Comparison of ENCODE assay signal across 1 cellular context in the genomic region with DNA sequence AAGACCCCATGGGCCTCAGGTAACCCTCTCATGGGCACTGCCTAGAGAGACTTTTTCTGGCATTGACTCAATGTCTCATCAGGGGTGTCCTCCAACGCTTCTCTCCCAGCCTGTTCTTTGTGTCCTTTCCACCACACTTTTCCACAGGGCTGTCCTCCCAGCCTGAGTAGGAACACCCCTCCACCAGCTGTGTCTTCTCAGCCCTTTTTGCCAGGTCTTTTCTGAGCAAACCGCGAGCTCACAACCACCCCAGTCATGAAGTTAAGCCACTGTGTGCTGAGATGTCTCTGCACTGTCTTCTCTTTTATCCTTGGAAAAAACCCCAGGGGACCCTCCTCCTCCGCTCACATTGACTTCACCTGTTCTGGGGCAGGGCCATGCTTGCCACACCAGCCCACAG.
TF ChIP-seq lines count a peak whose summit lies in the region.

No MANE protein-coding gene starts in this region.

TF ChIP-seq in liver, 16 proteins besides CTCF, POLR2A, EP300 and RAD21 (continued from another document):
- TF ChIP-seq, protein P1, sequence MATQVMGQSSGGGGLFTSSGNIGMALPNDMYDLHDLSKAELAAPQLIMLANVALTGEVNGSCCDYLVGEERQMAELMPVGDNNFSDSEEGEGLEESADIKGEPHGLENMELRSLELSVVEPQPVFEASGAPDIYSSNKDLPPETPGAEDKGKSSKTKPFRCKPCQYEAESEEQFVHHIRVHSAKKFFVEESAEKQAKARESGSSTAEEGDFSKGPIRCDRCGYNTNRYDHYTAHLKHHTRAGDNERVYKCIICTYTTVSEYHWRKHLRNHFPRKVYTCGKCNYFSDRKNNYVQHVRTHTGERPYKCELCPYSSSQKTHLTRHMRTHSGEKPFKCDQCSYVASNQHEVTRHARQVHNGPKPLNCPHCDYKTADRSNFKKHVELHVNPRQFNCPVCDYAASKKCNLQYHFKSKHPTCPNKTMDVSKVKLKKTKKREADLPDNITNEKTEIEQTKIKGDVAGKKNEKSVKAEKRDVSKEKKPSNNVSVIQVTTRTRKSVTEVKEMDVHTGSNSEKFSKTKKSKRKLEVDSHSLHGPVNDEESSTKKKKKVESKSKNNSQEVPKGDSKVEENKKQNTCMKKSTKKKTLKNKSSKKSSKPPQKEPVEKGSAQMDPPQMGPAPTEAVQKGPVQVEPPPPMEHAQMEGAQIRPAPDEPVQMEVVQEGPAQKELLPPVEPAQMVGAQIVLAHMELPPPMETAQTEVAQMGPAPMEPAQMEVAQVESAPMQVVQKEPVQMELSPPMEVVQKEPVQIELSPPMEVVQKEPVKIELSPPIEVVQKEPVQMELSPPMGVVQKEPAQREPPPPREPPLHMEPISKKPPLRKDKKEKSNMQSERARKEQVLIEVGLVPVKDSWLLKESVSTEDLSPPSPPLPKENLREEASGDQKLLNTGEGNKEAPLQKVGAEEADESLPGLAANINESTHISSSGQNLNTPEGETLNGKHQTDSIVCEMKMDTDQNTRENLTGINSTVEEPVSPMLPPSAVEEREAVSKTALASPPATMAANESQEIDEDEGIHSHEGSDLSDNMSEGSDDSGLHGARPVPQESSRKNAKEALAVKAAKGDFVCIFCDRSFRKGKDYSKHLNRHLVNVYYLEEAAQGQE (IDR thresholded peaks at IDR 0.05): no peak
- TF ChIP-seq TAF1 (conservative IDR thresholded peaks at IDR 0.05) (no peak), HNF4G (IDR thresholded peaks at IDR 0.05) (no peak), FOXA2 (IDR thresholded peaks at IDR 0.05) (no peak)
